In genomic region chr3:39811561-39811960, GRCh38 we compare ENCODE assay signal across 22 cellular contexts. TPM values are rescaled to one million over a fixed set of nuclear protein-coding genes. Genes with fewer than 3 reads are reported as not detected.
"Had no signal": no experiment of that assay in that cellular context is flagged by ENCODE, and none has a peak within 500 bp of the region (broad histone marks: within the 10 kb centered on the region; RNA-seq: fewer than 3 reads in every experiment).

No MANE protein-coding gene starts in this region.

- H3K27me3 ChIP-seq: vagina had no signal

- H3K4me2 ChIP-seq: smooth muscle cell had no signal

- H3K27ac ChIP-seq: left lung, neutrophil, tibial artery, upper lobe of right lung, vagina had no signal

- H3K4me3 Mint-ChIP-seq: dendritic cell treated with granulocyte-macrophage colony-stimulating factor and Interleukin-4, amounts not matched to agents 40 ng/mL and 50 ng/mL, for 4 days; stimulated activated effector memory CD8-positive, alpha-beta T cell treated with anti-CD3 and anti-CD28 coated beads, Interleukin-12 subunit alpha, Interleukin-12 subunit beta, amount 100 ng/mL, for 72 hours had no signal

- H3K36me3 ChIP-seq: left lung, neutrophil, tibial artery, upper lobe of right lung, vagina had no signal

- H3K9me3 Mint-ChIP-seq: dendritic cell treated with granulocyte-macrophage colony-stimulating factor and Interleukin-4, amounts not matched to agents 40 ng/mL and 50 ng/mL, for 4 days; endodermal cell; nephron progenitor cell; stimulated activated effector memory CD8-positive, alpha-beta T cell treated with anti-CD3 and anti-CD28 coated beads, Interleukin-12 subunit alpha, Interleukin-12 subunit beta, amount 100 ng/mL, for 72 hours had no signal

- H3K9me3 ChIP-seq: left lung, neutrophil, tibial artery, upper lobe of right lung, vagina had no signal

- ATAC-seq: esophagus mucosa; left lung; stimulated activated effector memory CD8-positive, alpha-beta T cell treated with anti-CD3 and anti-CD28 coated beads, Interleukin-12 subunit alpha, Interleukin-12 subunit beta, amount 100 ng/mL, for 72 hours; stimulated activated naive CD8-positive, alpha-beta T cell treated with anti-CD3 and anti-CD28 coated beads, Interleukin-15, Interleukin-2, amounts not matched to agents 100 U/mL and 50 U/mL, for 24 hours; upper lobe of right lung had no signal

- H3K4me3 ChIP-seq: left lung, lung, smooth muscle cell had no signal

- DNase-seq: central memory CD4-positive, alpha-beta T cell; effector CD4-positive, alpha-beta T cell; endodermal cell; islet precursor cell; left lung; mesenchymal stem cell; naive B cell; nephron progenitor cell; right cardiac atrium; stimulated activated CD4-positive, alpha-beta T cell treated with anti-CD3 and anti-CD28 coated beads, Interleukin-4, amount 100 ng/mL, for 1 hour; stimulated activated CD8-positive, alpha-beta memory T cell treated with anti-CD3 and anti-CD28 coated beads, Interleukin-4, amount 100 ng/mL, for 48 hours; tibial artery; upper lobe of right lung had no signal

- H3K27ac Mint-ChIP-seq: dendritic cell treated with granulocyte-macrophage colony-stimulating factor and Interleukin-4, amounts not matched to agents 40 ng/mL and 50 ng/mL, for 4 days; endodermal cell; nephron progenitor cell; stimulated activated effector memory CD8-positive, alpha-beta T cell treated with anti-CD3 and anti-CD28 coated beads, Interleukin-12 subunit alpha, Interleukin-12 subunit beta, amount 100 ng/mL, for 72 hours had no signal

RNA-seq across cellular contexts. Expression of gene MYRIP, which starts 2.2 kb away (rescaled TPM):
- total RNA-seq: fibroblast of lung, smooth muscle cell had no signal
- polyA plus RNA-seq: smooth muscle cell had no signal
